Comparison of ENCODE assay signal across 1 cellular context in genomic region chr14:23610090-23610814, GRCh38.
TF ChIP-seq lines count a peak whose summit lies in the region.

No MANE protein-coding gene starts in this region.

TF ChIP-seq in HepG2, 621 proteins besides CTCF, POLR2A, EP300 and RAD21 (continued from another document and continues in another):
- TF ChIP-seq ZHX2 (IDR thresholded peaks at IDR 0.05; ENCODE audit: low read depth) (no peak), ZHX2 (CRISPR knock-in tag; IDR thresholded peaks at IDR 0.05; ENCODE audit: borderline replicate concordance) (0 out of 2 replicates have a peak, but pooled peaks have one; percentile 14), NFATC3 (CRISPR knock-in tag; IDR thresholded peaks at IDR 0.05) (0 out of 2 replicates have a peak, but pooled peaks have one; percentile 21), GMEB1 (CRISPR knock-in tag; IDR thresholded peaks at IDR 0.05; ENCODE audit: borderline replicate concordance) (no peak), ZNF496 (CRISPR knock-in tag; IDR thresholded peaks at IDR 0.05; ENCODE audit: insufficient replicate concordance) (no peak), ELF4 (CRISPR knock-in tag; IDR thresholded peaks at IDR 0.05; ENCODE audit: borderline replicate concordance) (no peak), ZNF567 (CRISPR knock-in tag; IDR thresholded peaks at IDR 0.05; ENCODE audit: borderline replicate concordance) (no peak), CREM (IDR thresholded peaks at IDR 0.05) (peak; percentile 59; the same call in 1 of the 2 replicates), CREM (CRISPR knock-in tag; IDR thresholded peaks at IDR 0.05) (no peak), SRSF4 (IDR thresholded peaks at IDR 0.05; ENCODE audit: low read depth, low read length, poor library complexity, severe bottlenecking) (no peak), KMT2B (CRISPR knock-in tag; IDR thresholded peaks at IDR 0.05) (no peak), ZNF256 (CRISPR knock-in tag; conservative IDR thresholded peaks at IDR 0.05) (peak; percentile 79; the same call in 1 of the 2 replicates), ZBTB7B (CRISPR knock-in tag; IDR thresholded peaks at IDR 0.05) (peak; percentile 11; the same call in 1 of the 2 replicates), HNRNPK (IDR thresholded peaks at IDR 0.05; ENCODE audit: low read depth, low read length, poor library complexity, severe bottlenecking) (no peak), ATAD3A (CRISPR knock-in tag; IDR thresholded peaks at IDR 0.05) (no peak), SMARCC2 (IDR thresholded peaks at IDR 0.05) (no peak), EZH2 (conservative IDR thresholded peaks at IDR 0.05; ENCODE audit: low read depth, low read length) (no peak), ZFP36L1 (CRISPR knock-in tag; IDR thresholded peaks at IDR 0.05) (no peak), ARNT2 (CRISPR knock-in tag; IDR thresholded peaks at IDR 0.05; ENCODE audit: low read depth) (peak; percentile 75; the same call in 1 of the 2 replicates), SIN3B (IDR thresholded peaks at IDR 0.05; ENCODE audit: low read length) (no peak), ATF2 (CRISPR knock-in tag; IDR thresholded peaks at IDR 0.05) (peak; percentile 44; the same call in 1 of the 2 replicates), SMAD3 (CRISPR knock-in tag; IDR thresholded peaks at IDR 0.05) (no peak), ZNF12 (CRISPR knock-in tag; IDR thresholded peaks at IDR 0.05) (peak; percentile 78), ZNF234 (CRISPR knock-in tag; conservative IDR thresholded peaks at IDR 0.05) (no peak), ZNF674 (CRISPR knock-in tag; IDR thresholded peaks at IDR 0.05; ENCODE audit: low read depth) (no peak), ZNF691 (CRISPR knock-in tag; IDR thresholded peaks at IDR 0.05; ENCODE audit: borderline replicate concordance, low read depth) (no peak; the same call in 1 of the 2 replicates), MTF2 (CRISPR knock-in tag; IDR thresholded peaks at IDR 0.05; ENCODE audit: borderline replicate concordance) (peak; percentile 62), RFX3 (CRISPR knock-in tag; IDR thresholded peaks at IDR 0.05) (peak; percentile 15; the same call in 1 of the 2 replicates), SYNCRIP (IDR thresholded peaks at IDR 0.05; ENCODE audit: insufficient read depth, low read depth, low read length) (no peak), BCLAF1 (IDR thresholded peaks at IDR 0.05) (no peak), NFYC (CRISPR knock-in tag; IDR thresholded peaks at IDR 0.05) (peak; percentile 15; the same call in 1 of the 2 replicates), IRF9 (CRISPR knock-in tag; IDR thresholded peaks at IDR 0.05; ENCODE audit: borderline replicate concordance) (0 out of 2 replicates have a peak, but pooled peaks have one; percentile 52), CBX2 (IDR thresholded peaks at IDR 0.05; ENCODE audit: low read depth, low read length) (no peak), CBX2 (CRISPR knock-in tag; IDR thresholded peaks at IDR 0.05; ENCODE audit: low read depth) (no peak), ZBTB14 (CRISPR knock-in tag; IDR thresholded peaks at IDR 0.05) (no peak), ZNF20 (CRISPR knock-in tag; IDR thresholded peaks at IDR 0.05) (no peak; the same call in 1 of the 2 replicates), PRMT3 (CRISPR knock-in tag; IDR thresholded peaks at IDR 0.05; ENCODE audit: borderline replicate concordance, low read depth) (no peak), MAFG (CRISPR knock-in tag; IDR thresholded peaks at IDR 0.05) (no peak), MAF1 (CRISPR knock-in tag; IDR thresholded peaks at IDR 0.05; ENCODE audit: borderline replicate concordance) (no peak; the same call in 1 of the 2 replicates), ZBTB38 (CRISPR knock-in tag; IDR thresholded peaks at IDR 0.05) (0 out of 2 replicates have a peak, but pooled peaks have one; percentile 2), ZNF33A (CRISPR knock-in tag; IDR thresholded peaks at IDR 0.05; ENCODE audit: borderline replicate concordance) (no peak), ZNF737 (CRISPR knock-in tag; IDR thresholded peaks at IDR 0.05; ENCODE audit: borderline replicate concordance) (no peak), HNRNPUL1 (IDR thresholded peaks at IDR 0.05; ENCODE audit: low read depth, low read length) (no peak), REL (CRISPR knock-in tag; conservative IDR thresholded peaks at IDR 0.05) (no peak), SRY (CRISPR knock-in tag; IDR thresholded peaks at IDR 0.05) (peak; percentile 77; the same call in 1 of the 2 replicates), ZNF678 (CRISPR knock-in tag; IDR thresholded peaks at IDR 0.05) (no peak), SIN3A (IDR thresholded peaks at IDR 0.05; ENCODE audit: borderline replicate concordance, low read depth, low read length) (0 out of 2 replicates have a peak, but pooled peaks have one; percentile 24), MXD1 (CRISPR knock-in tag; IDR thresholded peaks at IDR 0.05) (no peak), ZNF710 (CRISPR knock-in tag; IDR thresholded peaks at IDR 0.05; ENCODE audit: borderline replicate concordance) (peak; percentile 72; the same call in 1 of the 2 replicates)
